18 cellular contexts compared by ENCODE assay signal in the genomic region with DNA sequence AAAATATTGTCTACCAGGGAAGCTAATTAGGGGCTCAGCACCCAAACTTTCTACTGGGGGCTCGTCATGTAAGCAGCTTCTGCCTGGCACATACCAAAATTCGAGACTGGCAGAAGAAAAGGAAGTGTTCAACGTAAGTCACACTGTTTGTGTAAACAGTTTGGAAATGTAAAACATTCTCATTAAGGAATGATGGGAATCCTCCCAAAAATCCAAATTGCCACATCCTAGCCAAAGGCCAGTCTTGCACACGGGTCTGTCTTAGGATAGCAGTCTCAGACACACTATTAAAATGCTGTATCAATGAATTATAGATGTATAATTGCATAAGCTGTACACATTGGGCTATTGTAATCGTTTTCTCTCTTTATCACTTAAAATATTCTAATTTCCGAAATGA.
"Had no signal": no experiment of that assay in that cellular context is flagged by ENCODE, and none has a peak within 500 bp of the region (broad histone marks: within the 10 kb centered on the region; RNA-seq: fewer than 3 reads in every experiment).

No MANE protein-coding gene starts in this region.

- DNase-seq: activated CD4-positive, alpha-beta memory T cell treated with anti-CD3 and anti-CD28 coated beads for 36 hours; activated CD4-positive, alpha-beta T cell treated with anti-CD3 and anti-CD28 coated beads for 1 hour; activated gamma-delta T cell; activated naive CD8-positive, alpha-beta T cell treated with anti-CD3 and anti-CD28 coated beads for 36 hours; activated T-cell treated with anti-CD3 and anti-CD28 coated beads, Interleukin-2, amount 50 U/mL, for 48 hours; aorta; kidney; left ventricle myocardium superior; posterior cingulate gyrus; right cardiac atrium; spleen; stimulated activated CD4-positive, alpha-beta T cell treated with anti-CD3 and anti-CD28 coated beads, Interleukin-1b, Interleukin-23, amount 100 ng/mL, for 48 hours; stimulated activated naive B cell treated with anti-CD40 and anti-IgM and Interleukin-4, amounts not matched to agents 10 μg/mL and 1 μg/mL and 100 μg/mL, for 72 hours; T-helper 9 cell had no signal

- H3K27me3 ChIP-seq: esophagus muscularis mucosa, hepatocyte, spleen, tibial nerve had no signal

- H3K9me3 Mint-ChIP-seq: activated CD4-positive, alpha-beta memory T cell treated with anti-CD3 and anti-CD28 coated beads for 36 hours; activated naive CD8-positive, alpha-beta T cell treated with anti-CD3 and anti-CD28 coated beads for 36 hours; mesothelial cell of epicardium; stimulated activated naive B cell treated with anti-CD40 and anti-IgM and Interleukin-4, amounts not matched to agents 10 μg/mL and 1 μg/mL and 100 μg/mL, for 72 hours had no signal

- H3K9me3 ChIP-seq: esophagus muscularis mucosa, spleen, tibial nerve had no signal

- H3K27ac Mint-ChIP-seq: activated CD4-positive, alpha-beta memory T cell treated with anti-CD3 and anti-CD28 coated beads for 36 hours; activated naive CD8-positive, alpha-beta T cell treated with anti-CD3 and anti-CD28 coated beads for 36 hours had no signal

- H2AFZ ChIP-seq: hepatocyte had no signal

- H3K4me2 ChIP-seq: hepatocyte had no signal

- H3K27ac ChIP-seq: esophagus muscularis mucosa, hepatocyte, spleen, tibial nerve had no signal

- H3K4me3 Mint-ChIP-seq: activated CD4-positive, alpha-beta memory T cell treated with anti-CD3 and anti-CD28 coated beads for 36 hours; activated naive CD8-positive, alpha-beta T cell treated with anti-CD3 and anti-CD28 coated beads for 36 hours; mesothelial cell of epicardium; stimulated activated naive B cell treated with anti-CD40 and anti-IgM and Interleukin-4, amounts not matched to agents 10 μg/mL and 1 μg/mL and 100 μg/mL, for 72 hours had no signal

- H3K27me3 Mint-ChIP-seq: activated CD4-positive, alpha-beta memory T cell treated with anti-CD3 and anti-CD28 coated beads for 36 hours; activated naive CD8-positive, alpha-beta T cell treated with anti-CD3 and anti-CD28 coated beads for 36 hours; stimulated activated naive B cell treated with anti-CD40 and anti-IgM and Interleukin-4, amounts not matched to agents 10 μg/mL and 1 μg/mL and 100 μg/mL, for 72 hours had no signal

- H3K4me3 ChIP-seq: esophagus muscularis mucosa, hepatocyte, spleen, tibial nerve had no signal
